1 cellular context compared by ENCODE assay signal in genomic region chr1:156451486-156452184, GRCh38.
TF ChIP-seq lines count a peak whose summit lies in the region.

No MANE protein-coding gene starts in this region.

TF ChIP-seq in H1, 55 proteins besides CTCF, POLR2A, EP300 and RAD21:
- TF ChIP-seq CHD1 (IDR thresholded peaks at IDR 0.05; ENCODE audit: low read depth, low read length) (no peak), ATF3 (IDR thresholded peaks at IDR 0.05; ENCODE audit: insufficient read depth, low read depth, low read length) (no peak), CHD7 (IDR thresholded peaks at IDR 0.05; ENCODE audit: insufficient replicate concordance, low read length) (no peak), RXRA (IDR thresholded peaks at IDR 0.05; ENCODE audit: insufficient read depth, low read depth, low read length) (no peak), TAF1 (IDR thresholded peaks at IDR 0.05; ENCODE audit: low read depth, low read length) (no peak), CTBP2 (IDR thresholded peaks at IDR 0.05; ENCODE audit: borderline replicate concordance, insufficient read depth, insufficient read length, low read length) (no peak), MAFK (IDR thresholded peaks at IDR 0.05; ENCODE audit: low read depth, low read length) (no peak), EZH2 (IDR thresholded peaks at IDR 0.05; ENCODE audit: low read depth, low read length, severe bottlenecking) (no peak), KDM1A (IDR thresholded peaks at IDR 0.05; ENCODE audit: borderline replicate concordance, low read length) (no peak), JUN (IDR thresholded peaks at IDR 0.05; ENCODE audit: low read depth, low read length) (no peak), CBX5 (IDR thresholded peaks at IDR 0.05; ENCODE audit: low read depth, low read length) (no peak), ZNF274 (IDR thresholded peaks at IDR 0.05; ENCODE audit: borderline replicate concordance, extremely low read depth, low read length) (no peak), HDAC6 (IDR thresholded peaks at IDR 0.05; ENCODE audit: low read depth, low read length) (no peak), NRF1 (IDR thresholded peaks at IDR 0.05; ENCODE audit: low read depth, low read length) (no peak), BACH1 (IDR thresholded peaks at IDR 0.05; ENCODE audit: low read length) (no peak), EGR1 (IDR thresholded peaks at IDR 0.05; ENCODE audit: borderline replicate concordance, low read depth, low read length) (no peak), BCL11A (IDR thresholded peaks at IDR 0.05; ENCODE audit: low read depth in 2 of 2, low read length in 2 of 2) (no peak), HDAC2 (IDR thresholded peaks at IDR 0.05; ENCODE audit: borderline replicate concordance in 1 of 2, low read depth in 2 of 2, low read length in 2 of 2) (no peak)
